10 cellular contexts compared by ENCODE assay signal in genomic region chr1:1136547-1137230, GRCh38. TPM values are rescaled to one million over a fixed set of nuclear protein-coding genes. Genes with fewer than 3 reads are reported as not detected.
DNase-seq lines count a peak whose midpoint lies in the region; ATAC-seq and TF ChIP-seq lines count a peak whose summit lies in the region.
"Had no signal": no experiment of that assay in that cellular context is flagged by ENCODE, and none has a peak within 500 bp of the region (broad histone marks: within the 10 kb centered on the region; RNA-seq: fewer than 3 reads in every experiment).

No MANE protein-coding gene starts in this region.

- peak overlapping the region; percentile 77 to 92 (median 84) for H3K4me3 Mint-ChIP-seq in naive B cell

- no peaks in the 10 kb centered on the region for H3K36me3 ChIP-seq in IMR-90 (ENCODE audit: control insufficient read depth, insufficient read depth, low read length)
- no peaks in the 10 kb centered on the region for H3K36me3 ChIP-seq in ascending aorta

- no peak for TF ChIP-seq POLR2A in IMR-90 (IDR thresholded peaks at IDR 0.05; ENCODE audit: low read depth, low read length)

- dilution Hi-C loops in IMR-90 (cut with HindIII; ENCODE audit: low sequenced_read_pairs, unreplicated experiment), result no loop called here

- H3K4me1 Mint-ChIP-seq in naive B cell, result peaks cover 28 to 45% (median 42%) of the 10 kb centered on the region in 3 donors

- H2BK120ac ChIP-seq in IMR-90 (ENCODE audit: low read depth, low read length), result no peak overlapping the region

- CTCF ChIA-PET in IMR-90 (lab: Yijun Ruan, JAX), result interaction anchor here (0.6 kb wide), 1 partner anchor 140 kb away, joined by 4 read pairs; no protein-coding TSS in a partner anchor

- H3K27me3 ChIP-seq in IMR-90 (ENCODE audit: control insufficient read depth, insufficient read depth, low read length) (peaks cover 26% of the 10 kb centered on the region), ascending aorta (no peaks in the 10 kb centered on the region)

- no peaks in the 10 kb centered on the region for H3K36me3 Mint-ChIP-seq in naive B cell

- H2AFZ ChIP-seq in IMR-90 (replicated peaks; ENCODE audit: low read length, poor library complexity), result peak overlapping the region; percentile 21

- H3K4me1 ChIP-seq in IMR-90 (ENCODE audit: control insufficient read depth, insufficient read depth, low read length) (no peaks in the 10 kb centered on the region), ascending aorta (no peaks in the 10 kb centered on the region)

- POLR2A ChIA-PET in IMR-90 (lab: Charles Lee; ENCODE audit: unreplicated experiment), result no interaction called here

- H2BK20ac ChIP-seq in IMR-90 (ENCODE audit: low read depth, low read length), result no peak overlapping the region

- H3K9me1 ChIP-seq in IMR-90 (ENCODE audit: insufficient read depth, low read length), result no peaks in the 10 kb centered on the region

- H3K4ac ChIP-seq in IMR-90 (ENCODE audit: low read depth, low read length), result no peak overlapping the region

- H3K9ac ChIP-seq in IMR-90 (ENCODE audit: low read depth, low read length), result no peak overlapping the region

- H3K23ac ChIP-seq in IMR-90 (ENCODE audit: low read depth, low read length), result no peak overlapping the region

- H4K20me1 ChIP-seq in IMR-90 (ENCODE audit: insufficient read depth, low read length), result no peaks in the 10 kb centered on the region

- H3K27me3 Mint-ChIP-seq in naive B cell, result no peaks in the 10 kb centered on the region

- H2AK5ac ChIP-seq in IMR-90 (ENCODE audit: low read depth, low read length), result no peak overlapping the region

- no peaks in the 10 kb centered on the region for H3K9me3 Mint-ChIP-seq in naive B cell
- H3K9me3 Mint-ChIP-seq: T-helper 1 cell treated with Interleukin-12 subunit alpha and Interleukin-12 subunit beta and Interleukin-4 antibody, amounts not matched to agents 30 μg/mL and 1 μg/mL, for 36 hours had no signal

- H2BK15ac ChIP-seq in IMR-90 (ENCODE audit: low read depth, low read length), result no peak overlapping the region

- H2BK5ac ChIP-seq in IMR-90 (ENCODE audit: low read depth, low read length, poor library complexity, severe bottlenecking), result no peak overlapping the region

- H4K91ac ChIP-seq in IMR-90 (ENCODE audit: insufficient read depth, low read depth, low read length), result no peak overlapping the region

- no peak overlapping the region for H4K5ac ChIP-seq in IMR-90 (ENCODE audit: low read depth, low read length)

- H4K8ac ChIP-seq in IMR-90 (ENCODE audit: low read depth in 2 of 2, low read length in 2 of 2), result no peak overlapping the region

- 25% methylated on average over 12 of the region's 48 CpGs; no CpG with 5 or more reads in 1 of the 2 experiments for WGBS in IMR-90 (ENCODE audit: extremely low coverage in 2 of 2, insufficient read length in 1 of 2), 2 experiments

- H3K9me3 ChIP-seq in IMR-90 (ENCODE audit: control insufficient read depth, insufficient read depth, low read length), result no peaks in the 10 kb centered on the region
- H3K9me3 ChIP-seq in ascending aorta, result no peaks in the 10 kb centered on the region

- no peak overlapping the region for H2AK9ac ChIP-seq in IMR-90 (replicated peaks; ENCODE audit: low read depth, low read length, poor library complexity)

- ATAC-seq in IMR-90 (ENCODE audit: low read depth), result no peak
- peak; percentile 56 to 59 for ATAC-seq in naive B cell (ENCODE audit: low read depth in 2 of 2)
- no peak for ATAC-seq in HG03135 (IDR thresholded peaks at IDR 0.05; ENCODE audit: unreplicated experiment)
- ATAC-seq in GM18909 (IDR thresholded peaks at IDR 0.05; ENCODE audit: poor library complexity, unreplicated experiment), result no peak

- no peak overlapping the region for H3K56ac ChIP-seq in IMR-90 (ENCODE audit: extremely low read depth, insufficient read depth, low read length)

- no peak overlapping the region for H3K18ac ChIP-seq in IMR-90 (ENCODE audit: low read depth, low read length)

- TF ChIP-seq RAD21 in IMR-90 (IDR thresholded peaks at IDR 0.05; ENCODE audit: low read length), result no peak

- intact Hi-C loops in IMR-90 (cut with micrococcal nuclease) (no loop called here), ascending aorta (cut with DNase I) (no loop called here)

- no peak for TF ChIP-seq CTCF in GM10266 (IDR thresholded peaks at IDR 0.05; ENCODE audit: control insufficient read depth, insufficient read depth, low read depth, missing control alignments)
- TF ChIP-seq CTCF in IMR-90 (conservative IDR thresholded peaks at IDR 0.05; ENCODE audit: low read depth, low read length), result no peak
- no peak for TF ChIP-seq CTCF in ascending aorta (IDR thresholded peaks at IDR 0.05)

- DNase-seq in GM10266 (ENCODE audit: extremely low spot score) (peak; percentile 85), IMR-90 (no peak), SW480 (ENCODE audit: low spot score) (peak; percentile 97), naive B cell (peak; percentile 83), DMS114 treated with DMSO at 0.1 percent for 48 hours (lab: John Stamatoyannopoulos, UW; ENCODE audit: unreplicated experiment) (no peak), ascending aorta (ENCODE audit: low spot score in 2 of 2) (no peak)

- no TSS peak for BruUV-seq in IMR-90 (replicated peaks; lab: Mats Ljungman, UMichigan)

- in situ Hi-C loops in IMR-90 (cut with MboI; ENCODE audit: low sequenced_read_pairs), result no loop called here

- peak overlapping the region; percentile 98 to 100 (median 99) for H3K27ac Mint-ChIP-seq in naive B cell

- H3K79me1 ChIP-seq in IMR-90 (ENCODE audit: low read depth in 1 of 2, low read length in 2 of 2), result no peaks in the 10 kb centered on the region

- H3K4me2 ChIP-seq in IMR-90 (ENCODE audit: low read depth, low read length), result no peak overlapping the region

- no peak overlapping the region for H3K14ac ChIP-seq in IMR-90 (replicated peaks; ENCODE audit: low read depth, low read length)

- H3K4me3 ChIP-seq in IMR-90 (ENCODE audit: insufficient read depth, low read depth, low read length), result no peak overlapping the region
- H3K4me3 ChIP-seq in ascending aorta, result no peak overlapping the region

- H3K27ac ChIP-seq in IMR-90 (ENCODE audit: insufficient read depth, low read length), result no peak overlapping the region
- H3K27ac ChIP-seq in ascending aorta, result no peak overlapping the region

TF ChIP-seq in IMR-90, 13 proteins besides CTCF, POLR2A, EP300 and RAD21:
- TF ChIP-seq CHD1 (IDR thresholded peaks at IDR 0.05; ENCODE audit: low read depth, low read length) (no peak), ELK1 (IDR thresholded peaks at IDR 0.05; ENCODE audit: borderline replicate concordance, low read depth, low read length) (no peak), FOS (IDR thresholded peaks at IDR 0.05; ENCODE audit: low read depth, low read length) (no peak), BHLHE40 (IDR thresholded peaks at IDR 0.05; ENCODE audit: low read depth, low read length) (no peak), RCOR1 (IDR thresholded peaks at IDR 0.05; ENCODE audit: insufficient replicate concordance, low read length) (no peak), CEBPB (IDR thresholded peaks at IDR 0.05; ENCODE audit: low read depth, low read length) (no peak), RFX5 (IDR thresholded peaks at IDR 0.05; ENCODE audit: low read depth, low read length) (no peak), SMC3 (IDR thresholded peaks at IDR 0.05; ENCODE audit: low read depth, low read length) (no peak), MXI1 (IDR thresholded peaks at IDR 0.05; ENCODE audit: borderline replicate concordance, low read depth, low read length) (no peak), NFE2L2 (IDR thresholded peaks at IDR 0.05; ENCODE audit: low read depth, low read length) (no peak), MAFK (IDR thresholded peaks at IDR 0.05; ENCODE audit: low read depth, low read length) (no peak), MAZ (IDR thresholded peaks at IDR 0.05; ENCODE audit: borderline replicate concordance, low read depth, low read length) (no peak)
- TF ChIP-seq, protein P1, sequence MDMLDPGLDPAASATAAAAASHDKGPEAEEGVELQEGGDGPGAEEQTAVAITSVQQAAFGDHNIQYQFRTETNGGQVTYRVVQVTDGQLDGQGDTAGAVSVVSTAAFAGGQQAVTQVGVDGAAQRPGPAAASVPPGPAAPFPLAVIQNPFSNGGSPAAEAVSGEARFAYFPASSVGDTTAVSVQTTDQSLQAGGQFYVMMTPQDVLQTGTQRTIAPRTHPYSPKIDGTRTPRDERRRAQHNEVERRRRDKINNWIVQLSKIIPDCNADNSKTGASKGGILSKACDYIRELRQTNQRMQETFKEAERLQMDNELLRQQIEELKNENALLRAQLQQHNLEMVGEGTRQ (IDR thresholded peaks at IDR 0.05; ENCODE audit: low read depth, low read length), result no peak

RNA-seq across cellular contexts. Expression of gene C1orf159, which starts 20.8 kb away (rescaled TPM):
- 2.5 and 2.9 TPM in 2 replicates for total RNA-seq in IMR-90 (2012; rRNA removed)
- 12.6 and 15.5 TPM in 2 replicates for polyA plus RNA-seq in IMR-90 (2012; rRNA removed)
- 8.0 and 11.2 TPM in 2 replicates for polyA plus RNA-seq in IMR-90 (2012; cell fraction: cytosol; rRNA removed)
- 44.8 and 112 TPM in 2 replicates for polyA plus RNA-seq in IMR-90 (2012; cell fraction: nucleus; rRNA removed; ENCODE audit: low replicate concordance)
- 1 to 10 TPM in 5 of 6 donors, not detected in 1; 2.0 to 6.3 (median 4.3) TPM for polyA plus RNA-seq in naive B cell (ENCODE audit: low read depth in 6 of 6)
- total RNA-seq in ascending aorta, result 23.7 TPM

RNA-seq across cellular contexts. Expression of gene TTLL10, which starts 37.0 kb away (rescaled TPM):
- total RNA-seq in IMR-90 (2012; rRNA removed), result not detected in 2 replicates
- not detected in 2 replicates for polyA plus RNA-seq in IMR-90 (2012; rRNA removed)
- polyA plus RNA-seq in IMR-90 (2012; cell fraction: cytosol; rRNA removed), result not detected in 2 replicates
- polyA plus RNA-seq in IMR-90 (2012; cell fraction: nucleus; rRNA removed; ENCODE audit: low replicate concordance), result not detected in 2 replicates
- polyA plus RNA-seq in naive B cell (ENCODE audit: low read depth in 6 of 6), result not detected
- total RNA-seq in ascending aorta, result not detected
- total RNA-seq: lower leg skin had no signal

Comparison
In these comparisons a context has a peak if more than half of its experiments do, and no peak if none do; other contexts are left out.
1. DNase-seq: peak in GM10266 (single experiment), SW480 (single experiment) and naive B cell (single experiment); none in IMR-90 (single experiment), DMS114 treated with DMSO at 0.1 percent for 48 hours (single experiment) and ascending aorta (0 of 2).
2. ATAC-seq: peak in naive B cell (2 of 2); none in IMR-90 (single experiment), HG03135 (single experiment) and GM18909 (single experiment).